ENCODE assay signal across 14 cellular contexts in genomic region chr14:101838476-101838875, GRCh38.
DNase-seq lines count a peak whose midpoint lies in the region; ATAC-seq lines count a peak whose summit lies in the region.
"Had no signal": no experiment of that assay in that cellular context is flagged by ENCODE, and none has a peak within 500 bp of the region (broad histone marks: within the 10 kb centered on the region; RNA-seq: fewer than 3 reads in every experiment).

No MANE protein-coding gene starts in this region.

- H4K20me1 ChIP-seq in Karpas-422 (ENCODE audit: insufficient read depth, low read depth, low read length) = no peaks in the 10 kb centered on the region

- H3K27ac ChIP-seq in Karpas-422 (ENCODE audit: low read length) = peak overlapping the region; percentile 92
- H3K27ac ChIP-seq: body of pancreas, SJSA1, WERI-Rb-1 had no signal

- H3K9me3 Mint-ChIP-seq in T-helper 2 cell treated with Interferon-gamma antibody and Interleukin-4, amounts not matched to agents 5 μg/mL and 100 μg/mL, for 36 hours = no peaks in the 10 kb centered on the region
- no peaks in the 10 kb centered on the region for H3K9me3 Mint-ChIP-seq in activated naive CD8-positive, alpha-beta T cell treated with anti-CD3 and anti-CD28 coated beads, Interleukin-2, amount 10 ng/mL, durations not matched to agents 7 days and 5 days
- no peaks in the 10 kb centered on the region for H3K9me3 Mint-ChIP-seq in natural killer cell treated with Interleukin-12 subunit alpha and Interleukin-12 subunit beta and Interleukin-15 and Interleukin-18, amount 100 ng/mL, for 72 hours

- peaks cover 98% of the 10 kb centered on the region for H3K4me1 ChIP-seq in Karpas-422 (ENCODE audit: low read length)

- no peak for ATAC-seq in activated naive CD8-positive, alpha-beta T cell treated with anti-CD3 and anti-CD28 coated beads, Interleukin-2, amount 10 ng/mL, durations not matched to agents 7 days and 5 days (ENCODE audit: low read depth)
- no peak for ATAC-seq in natural killer cell treated with Interleukin-12 subunit alpha and Interleukin-12 subunit beta and Interleukin-15 and Interleukin-18, amount 100 ng/mL, for 72 hours
- ATAC-seq in GM18868 (IDR thresholded peaks at IDR 0.05; ENCODE audit: unreplicated experiment) = no peak
- ATAC-seq: body of pancreas had no signal

- peak overlapping the region; percentile 23; the same call in 1 of the 2 replicates for H3K9ac ChIP-seq in Karpas-422 (ENCODE audit: low read length)

- H3K9me3 ChIP-seq in Karpas-422 (ENCODE audit: low read length) = no peaks in the 10 kb centered on the region
- H3K9me3 ChIP-seq: body of pancreas, SJSA1 had no signal

- H3K27me3 ChIP-seq in Karpas-422 (ENCODE audit: low read length) = no peaks in the 10 kb centered on the region
- H3K27me3 ChIP-seq: body of pancreas, SJSA1 had no signal

- POLR2A ChIA-PET in activated naive CD8-positive, alpha-beta T cell treated with anti-CD3 and anti-CD28 coated beads, Interleukin-2, amount 10 ng/mL, durations not matched to agents 7 days and 5 days (lab: Charles Lee) = interaction anchor here (1.2 kb wide), 1 partner anchor 29 kb away, joined by 6 read pairs; no protein-coding TSS in a partner anchor

- no peak overlapping the region for H2AFZ ChIP-seq in Karpas-422 (ENCODE audit: low read length)

- H3K9me2 ChIP-seq in Karpas-422 (replicated peaks; ENCODE audit: insufficient read depth, low read length) = no peaks in the 10 kb centered on the region

- H3K27me3 Mint-ChIP-seq in T-helper 2 cell treated with Interferon-gamma antibody and Interleukin-4, amounts not matched to agents 5 μg/mL and 100 μg/mL, for 36 hours (ENCODE audit: low read depth) = no peaks in the 10 kb centered on the region
- H3K27me3 Mint-ChIP-seq in activated naive CD8-positive, alpha-beta T cell treated with anti-CD3 and anti-CD28 coated beads, Interleukin-2, amount 10 ng/mL, durations not matched to agents 7 days and 5 days = no peaks in the 10 kb centered on the region
- H3K27me3 Mint-ChIP-seq in natural killer cell treated with Interleukin-12 subunit alpha and Interleukin-12 subunit beta and Interleukin-15 and Interleukin-18, amount 100 ng/mL, for 72 hours = no peaks in the 10 kb centered on the region

- peaks cover 83% of the 10 kb centered on the region for H3K79me2 ChIP-seq in Karpas-422 (ENCODE audit: low read length)

- DNase-seq in T-helper 2 cell treated with Interferon-gamma antibody and Interleukin-4, amounts not matched to agents 5 μg/mL and 100 μg/mL, for 36 hours (ENCODE audit: low spot score) = no peak
- DNase-seq in T-helper 2 cell (no peak), Karpas-422 (no peak), nucleus accumbens (lab: John Stamatoyannopoulos, UW) (no peak), hepatic stellate cell (ENCODE audit: low spot score) (no peak)
- DNase-seq in activated naive CD8-positive, alpha-beta T cell treated with anti-CD3 and anti-CD28 coated beads, Interleukin-2, amount 10 ng/mL, durations not matched to agents 7 days and 5 days = no peak
- DNase-seq in natural killer cell treated with Interleukin-12 subunit alpha and Interleukin-12 subunit beta and Interleukin-15 and Interleukin-18, amount 100 ng/mL, for 72 hours (ENCODE audit: low spot score) = no peak
- DNase-seq: activated T-cell treated with anti-CD3 and anti-CD28 coated beads, Interleukin-2, amount 50 U/mL, for 1 hour; mammary epithelial cell; small intestine; WERI-Rb-1 had no signal

- H3K36me3 ChIP-seq in Karpas-422 (ENCODE audit: insufficient read depth, low read length) = no peaks in the 10 kb centered on the region
- H3K36me3 ChIP-seq: WERI-Rb-1 had no signal

- H3K4me3 Mint-ChIP-seq in T-helper 2 cell treated with Interferon-gamma antibody and Interleukin-4, amounts not matched to agents 5 μg/mL and 100 μg/mL, for 36 hours = peak overlapping the region; percentile 25
- H3K4me3 Mint-ChIP-seq in activated naive CD8-positive, alpha-beta T cell treated with anti-CD3 and anti-CD28 coated beads, Interleukin-2, amount 10 ng/mL, durations not matched to agents 7 days and 5 days = peak overlapping the region; percentile 37
- no peak overlapping the region for H3K4me3 Mint-ChIP-seq in natural killer cell treated with Interleukin-12 subunit alpha and Interleukin-12 subunit beta and Interleukin-15 and Interleukin-18, amount 100 ng/mL, for 72 hours

- peaks cover 53% of the 10 kb centered on the region for H3K4me1 Mint-ChIP-seq in T-helper 2 cell treated with Interferon-gamma antibody and Interleukin-4, amounts not matched to agents 5 μg/mL and 100 μg/mL, for 36 hours (ENCODE audit: low read depth)
- H3K4me1 Mint-ChIP-seq in activated naive CD8-positive, alpha-beta T cell treated with anti-CD3 and anti-CD28 coated beads, Interleukin-2, amount 10 ng/mL, durations not matched to agents 7 days and 5 days = peaks cover 53% of the 10 kb centered on the region
- peaks cover 59 to 75% of the 10 kb centered on the region in 2 donors for H3K4me1 Mint-ChIP-seq in natural killer cell treated with Interleukin-12 subunit alpha and Interleukin-12 subunit beta and Interleukin-15 and Interleukin-18, amount 100 ng/mL, for 72 hours (ENCODE audit: low read depth in 2 of 2)

- peaks cover 48% of the 10 kb centered on the region for H3K36me3 Mint-ChIP-seq in T-helper 2 cell treated with Interferon-gamma antibody and Interleukin-4, amounts not matched to agents 5 μg/mL and 100 μg/mL, for 36 hours (ENCODE audit: low read depth)
- peaks cover 13% of the 10 kb centered on the region for H3K36me3 Mint-ChIP-seq in activated naive CD8-positive, alpha-beta T cell treated with anti-CD3 and anti-CD28 coated beads, Interleukin-2, amount 10 ng/mL, durations not matched to agents 7 days and 5 days
- H3K36me3 Mint-ChIP-seq in natural killer cell treated with Interleukin-12 subunit alpha and Interleukin-12 subunit beta and Interleukin-15 and Interleukin-18, amount 100 ng/mL, for 72 hours = no peaks in the 10 kb centered on the region

- H3K27ac Mint-ChIP-seq in T-helper 2 cell treated with Interferon-gamma antibody and Interleukin-4, amounts not matched to agents 5 μg/mL and 100 μg/mL, for 36 hours = peak overlapping the region; percentile 77
- H3K27ac Mint-ChIP-seq in activated naive CD8-positive, alpha-beta T cell treated with anti-CD3 and anti-CD28 coated beads, Interleukin-2, amount 10 ng/mL, durations not matched to agents 7 days and 5 days = peak overlapping the region; percentile 89
- peak overlapping the region; percentile 79 to 80 for H3K27ac Mint-ChIP-seq in natural killer cell treated with Interleukin-12 subunit alpha and Interleukin-12 subunit beta and Interleukin-15 and Interleukin-18, amount 100 ng/mL, for 72 hours

- peak overlapping the region; percentile 36 for H3K4me2 ChIP-seq in Karpas-422 (ENCODE audit: low read depth, low read length, poor library complexity, severe bottlenecking)

- no peak overlapping the region for H3K4me3 ChIP-seq in Karpas-422 (ENCODE audit: low read length)
- H3K4me3 ChIP-seq: body of pancreas, SJSA1 had no signal
